26 cellular contexts compared by ENCODE assay signal in the genomic region with DNA sequence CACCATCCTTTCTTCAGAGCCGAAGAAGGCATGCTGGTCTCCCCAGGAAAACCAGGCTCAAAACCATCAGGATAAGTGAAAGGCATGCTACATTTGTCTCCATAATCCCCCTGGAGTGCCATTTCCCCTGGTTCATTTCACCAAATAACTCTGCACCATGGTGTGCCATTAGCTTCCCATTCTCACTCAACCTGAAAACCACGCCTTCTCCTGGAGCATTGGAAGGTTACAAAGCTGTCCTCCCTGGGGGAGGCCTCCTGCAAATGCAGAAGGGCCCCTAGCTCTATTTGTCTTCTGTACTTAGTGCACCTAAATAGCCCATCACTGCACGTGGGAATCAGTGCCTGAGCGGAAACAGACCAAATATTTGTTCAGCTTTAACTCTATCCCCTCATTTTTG.
A peak's percentile ranks its signal among the peaks of the same experiment; 100 is the strongest.
DNase-seq lines count a peak whose midpoint lies in the region; ATAC-seq and TF ChIP-seq lines count a peak whose summit lies in the region.
"Had no signal": no experiment of that assay in that cellular context is flagged by ENCODE, and none has a peak within 500 bp of the region (broad histone marks: within the 10 kb centered on the region; RNA-seq: fewer than 3 reads in every experiment).

No MANE protein-coding gene starts in this region.

- ATAC-seq in GM21528 (IDR thresholded peaks at IDR 0.05; ENCODE audit: low FRiP score, unreplicated experiment) (no peak), HG03108 (IDR thresholded peaks at IDR 0.05; ENCODE audit: unreplicated experiment) (no peak), HG02938 (IDR thresholded peaks at IDR 0.05; ENCODE audit: unreplicated experiment) (no peak)
- ATAC-seq: left ventricle myocardium superior; naive thymus-derived CD4-positive, alpha-beta T cell; stimulated activated memory B cell treated with anti-CD40 and anti-IgM and Interleukin-4, amounts not matched to agents 10 μg/mL and 1 μg/mL and 100 μg/mL, for 72 hours had no signal

- H3K4me1 ChIP-seq in endodermal cell (ENCODE audit: control insufficient read depth, insufficient read depth, low read length), result no peaks in the 10 kb centered on the region
- H3K4me1 ChIP-seq: spleen had no signal

- WGBS in endodermal cell (ENCODE audit: insufficient coverage in 1 of 2, insufficient read length in 1 of 2), 2 experiments, result 79 to 80% methylated on average over 4 of the region's 4 CpGs

- peak; percentile 77 for DNase-seq in COLO668 (lab: John Stamatoyannopoulos, UW; ENCODE audit: unreplicated experiment)
- peak; percentile 76 for DNase-seq in NCI-H1092 treated with DMSO at 0.1 percent for 48 hours (lab: John Stamatoyannopoulos, UW)
- peak; percentile 33 for DNase-seq in NCI-H69 (lab: John Stamatoyannopoulos, UW)
- DNase-seq in endodermal cell, result peak; percentile 60
- no peak for DNase-seq in stimulated activated CD4-positive, alpha-beta T cell treated with anti-CD3 and anti-CD28 coated beads, Interleukin-4, amount 100 ng/mL, for 1 hour
- DNase-seq: activated CD4-positive, alpha-beta T cell treated with anti-CD3 and anti-CD28 coated beads, Interleukin-2, amount 10 ng/mL, durations not matched to agents 24 days and 14 days; activated naive CD4-positive, alpha-beta T cell treated with anti-CD3 and anti-CD28 coated beads, Interleukin-2, amount 10 ng/mL, durations not matched to agents 7 days and 5 days; amniotic stem cell; HFFc6; KBM-7; left ventricle myocardium superior; naive thymus-derived CD4-positive, alpha-beta T cell; NCI-H1694; NCI-H524 treated with DMSO at 0.1 percent for 48 hours; spleen; stimulated activated CD4-positive, alpha-beta T cell treated with anti-CD3 and anti-CD28 coated beads, Interleukin-2, amount 100 ng/mL, for 48 hours had no signal

- no peaks in the 10 kb centered on the region for H3K36me3 ChIP-seq in endodermal cell (ENCODE audit: control insufficient read depth, insufficient read depth, low read length)
- H3K36me3 ChIP-seq: MG63, spleen, suprapubic skin, vagina had no signal

- no peak overlapping the region for H3K9ac ChIP-seq in endodermal cell (ENCODE audit: extremely low read depth, low read length, poor library complexity, severe bottlenecking)

- H3K9me3 Mint-ChIP-seq in endodermal cell, result no peaks in the 10 kb centered on the region

- H3K27ac Mint-ChIP-seq in endodermal cell, result no peak overlapping the region
- H3K27ac Mint-ChIP-seq: activated CD4-positive, alpha-beta T cell treated with anti-CD3 and anti-CD28 coated beads, Interleukin-2, amount 10 ng/mL, durations not matched to agents 24 days and 14 days; activated naive CD4-positive, alpha-beta T cell treated with anti-CD3 and anti-CD28 coated beads, Interleukin-2, amount 10 ng/mL, durations not matched to agents 7 days and 5 days; dendritic cell treated with granulocyte-macrophage colony-stimulating factor and Interleukin-4, amounts not matched to agents 40 ng/mL and 50 ng/mL, for 4 days; HFFc6; naive thymus-derived CD4-positive, alpha-beta T cell; stimulated activated memory B cell treated with anti-CD40 and anti-IgM and Interleukin-4, amounts not matched to agents 10 μg/mL and 1 μg/mL and 100 μg/mL, for 72 hours; T-helper 2 cell treated with Interferon-gamma antibody and Interleukin-4, amounts not matched to agents 5 μg/mL and 100 μg/mL, for 36 hours had no signal

- TF ChIP-seq CTCF in endodermal cell (conservative IDR thresholded peaks at IDR 0.05), result no peak

- H3K4me3 Mint-ChIP-seq in endodermal cell, result no peak overlapping the region
- H3K4me3 Mint-ChIP-seq: activated CD4-positive, alpha-beta T cell treated with anti-CD3 and anti-CD28 coated beads, Interleukin-2, amount 10 ng/mL, durations not matched to agents 24 days and 14 days; activated naive CD4-positive, alpha-beta T cell treated with anti-CD3 and anti-CD28 coated beads, Interleukin-2, amount 10 ng/mL, durations not matched to agents 7 days and 5 days; dendritic cell treated with granulocyte-macrophage colony-stimulating factor and Interleukin-4, amounts not matched to agents 40 ng/mL and 50 ng/mL, for 4 days; HFFc6; naive thymus-derived CD4-positive, alpha-beta T cell; stimulated activated memory B cell treated with anti-CD40 and anti-IgM and Interleukin-4, amounts not matched to agents 10 μg/mL and 1 μg/mL and 100 μg/mL, for 72 hours; T-helper 2 cell treated with Interferon-gamma antibody and Interleukin-4, amounts not matched to agents 5 μg/mL and 100 μg/mL, for 36 hours had no signal

- H3K27me3 Mint-ChIP-seq in endodermal cell (ENCODE audit: insufficient read depth), result peaks cover 5% of the 10 kb centered on the region
- H3K27me3 Mint-ChIP-seq: activated CD4-positive, alpha-beta T cell treated with anti-CD3 and anti-CD28 coated beads, Interleukin-2, amount 10 ng/mL, durations not matched to agents 24 days and 14 days; activated naive CD4-positive, alpha-beta T cell treated with anti-CD3 and anti-CD28 coated beads, Interleukin-2, amount 10 ng/mL, durations not matched to agents 7 days and 5 days; dendritic cell treated with granulocyte-macrophage colony-stimulating factor and Interleukin-4, amounts not matched to agents 40 ng/mL and 50 ng/mL, for 4 days; stimulated activated memory B cell treated with anti-CD40 and anti-IgM and Interleukin-4, amounts not matched to agents 10 μg/mL and 1 μg/mL and 100 μg/mL, for 72 hours had no signal

- no peaks in the 10 kb centered on the region for H3K9me3 ChIP-seq in endodermal cell (ENCODE audit: control insufficient read depth, low read length)
- H3K9me3 ChIP-seq: suprapubic skin, vagina had no signal

- peaks cover 20% of the 10 kb centered on the region for H3K4me1 Mint-ChIP-seq in endodermal cell
- H3K4me1 Mint-ChIP-seq: activated CD4-positive, alpha-beta T cell treated with anti-CD3 and anti-CD28 coated beads, Interleukin-2, amount 10 ng/mL, durations not matched to agents 24 days and 14 days; activated naive CD4-positive, alpha-beta T cell treated with anti-CD3 and anti-CD28 coated beads, Interleukin-2, amount 10 ng/mL, durations not matched to agents 7 days and 5 days; stimulated activated memory B cell treated with anti-CD40 and anti-IgM and Interleukin-4, amounts not matched to agents 10 μg/mL and 1 μg/mL and 100 μg/mL, for 72 hours had no signal

- no peaks in the 10 kb centered on the region for H3K36me3 Mint-ChIP-seq in endodermal cell (ENCODE audit: low read depth)
- H3K36me3 Mint-ChIP-seq: activated naive CD4-positive, alpha-beta T cell treated with anti-CD3 and anti-CD28 coated beads, Interleukin-2, amount 10 ng/mL, durations not matched to agents 7 days and 5 days; stimulated activated memory B cell treated with anti-CD40 and anti-IgM and Interleukin-4, amounts not matched to agents 10 μg/mL and 1 μg/mL and 100 μg/mL, for 72 hours had no signal

- no peaks in the 10 kb centered on the region for H3K27me3 ChIP-seq in endodermal cell (ENCODE audit: control insufficient read depth, insufficient read depth, low read length, poor library complexity, severe bottlenecking)
- H3K27me3 ChIP-seq: MG63, suprapubic skin, vagina had no signal

- no peak overlapping the region for H3K4me3 ChIP-seq in endodermal cell (ENCODE audit: low read length)
- H3K4me3 ChIP-seq: MG63, spleen, suprapubic skin, vagina had no signal

- no peak overlapping the region for H3K27ac ChIP-seq in endodermal cell (ENCODE audit: low read depth, low read length)
- H3K27ac ChIP-seq: RWPE1, spleen, suprapubic skin, vagina had no signal
